In the genomic region with DNA sequence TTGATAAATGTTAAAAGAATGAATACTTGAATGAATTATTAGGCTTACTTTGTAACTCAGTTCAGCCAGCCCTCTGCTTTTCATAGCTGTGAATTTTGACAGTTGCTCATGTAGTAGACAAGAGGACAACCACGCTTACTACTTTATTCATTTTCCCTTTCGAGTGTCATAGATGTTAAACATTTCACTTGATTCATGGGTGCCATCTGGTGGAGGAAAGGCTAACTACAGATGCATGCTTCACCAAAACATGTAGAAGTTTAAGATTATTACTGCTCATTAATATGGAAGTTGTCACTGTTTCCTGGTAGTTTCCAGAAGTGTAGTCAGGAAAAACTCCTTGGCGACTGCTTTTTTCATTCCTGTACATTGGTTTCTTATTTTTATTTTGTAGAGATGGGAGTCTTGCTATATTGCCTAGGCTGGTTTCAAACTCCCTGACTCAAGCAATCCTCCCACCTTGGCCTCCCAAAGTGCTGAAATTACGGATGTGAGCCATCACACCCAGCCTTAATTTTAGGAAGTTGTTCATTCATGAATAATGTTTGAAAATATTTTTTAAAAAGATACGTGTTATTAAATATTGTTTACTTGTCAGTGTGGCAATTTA, we compare ENCODE assay signal across 8 cellular contexts.
DNase-seq lines count a peak whose midpoint lies in the region; ATAC-seq, FAIRE-seq and TF ChIP-seq lines count a peak whose summit lies in the region.

No MANE protein-coding gene starts in this region.

- peak; percentile 89 for ATAC-seq in HG02759 (IDR thresholded peaks at IDR 0.05; ENCODE audit: unreplicated experiment)
- peak; percentile 57 for ATAC-seq in activated naive CD8-positive, alpha-beta T cell treated with anti-CD3 and anti-CD28 coated beads, Interleukin-2, amount 50 U/mL, for 24 hours

- FAIRE-seq in GM12892 (lab: Jason Lieb, UNC) (peak; percentile 83), RCC 7860 (lab: Jason Lieb, UNC) (peak; percentile 63)

- H3K27ac Mint-ChIP-seq in activated naive CD8-positive, alpha-beta T cell treated with anti-CD3 and anti-CD28 coated beads, Interleukin-2, amount 50 U/mL, for 24 hours = no peak overlapping the region

- peaks cover 2% of the 10 kb centered on the region for H3K4me1 Mint-ChIP-seq in activated naive CD8-positive, alpha-beta T cell treated with anti-CD3 and anti-CD28 coated beads, Interleukin-2, amount 50 U/mL, for 24 hours

- H3K9me3 Mint-ChIP-seq in activated naive CD8-positive, alpha-beta T cell treated with anti-CD3 and anti-CD28 coated beads, Interleukin-2, amount 50 U/mL, for 24 hours = no peaks in the 10 kb centered on the region

- peak; percentile 5 for DNase-seq in GM12892 (ENCODE audit: insufficient read length)
- peak; percentile 29 for DNase-seq in RCC 7860 (ENCODE audit: low spot score)
- peak; percentile 78 for DNase-seq in activated naive CD8-positive, alpha-beta T cell treated with anti-CD3 and anti-CD28 coated beads, Interleukin-2, amount 50 U/mL, for 24 hours
- DNase-seq in hepatic stellate cell (ENCODE audit: low spot score) = peak; percentile 20
- DNase-seq in stimulated activated CD4-positive, alpha-beta T cell treated with anti-CD3 and anti-CD28 coated beads, Interleukin-12 subunit alpha, Interleukin-12 subunit beta, amount 100 ng/mL, for 48 hours (ENCODE audit: low read depth in 2 of 3, low spot score in 1 of 3) = peak; percentile 21 to 84 (median 62)
- no peak for DNase-seq in NCI-H2029 (lab: John Stamatoyannopoulos, UW)
- no peak for DNase-seq in HuH-7 (ENCODE audit: low spot score)

- H3K27me3 Mint-ChIP-seq in activated naive CD8-positive, alpha-beta T cell treated with anti-CD3 and anti-CD28 coated beads, Interleukin-2, amount 50 U/mL, for 24 hours = no peaks in the 10 kb centered on the region

- H3K4me3 Mint-ChIP-seq in activated naive CD8-positive, alpha-beta T cell treated with anti-CD3 and anti-CD28 coated beads, Interleukin-2, amount 50 U/mL, for 24 hours = no peak overlapping the region

- no peaks in the 10 kb centered on the region for H3K36me3 Mint-ChIP-seq in activated naive CD8-positive, alpha-beta T cell treated with anti-CD3 and anti-CD28 coated beads, Interleukin-2, amount 50 U/mL, for 24 hours (ENCODE audit: low read depth)

- no peak for TF ChIP-seq POLR2A in GM12892 (IDR thresholded peaks at IDR 0.05; ENCODE audit: low read depth, low read length)

Comparison
In these comparisons a context has a peak if more than half of its experiments do, and no peak if none do; other contexts are left out.
1. DNase-seq: peak in GM12892 (single experiment), RCC 7860 (single experiment), activated naive CD8-positive, alpha-beta T cell treated with anti-CD3 and anti-CD28 coated beads, Interleukin-2, amount 50 U/mL, for 24 hours (single experiment), hepatic stellate cell (single experiment) and stimulated activated CD4-positive, alpha-beta T cell treated with anti-CD3 and anti-CD28 coated beads, Interleukin-12 subunit alpha, Interleukin-12 subunit beta, amount 100 ng/mL, for 48 hours (3 of 3); none in NCI-H2029 (single experiment) and HuH-7 (single experiment).